Comparison of ENCODE assay signal across 8 cellular contexts in the genomic region with DNA sequence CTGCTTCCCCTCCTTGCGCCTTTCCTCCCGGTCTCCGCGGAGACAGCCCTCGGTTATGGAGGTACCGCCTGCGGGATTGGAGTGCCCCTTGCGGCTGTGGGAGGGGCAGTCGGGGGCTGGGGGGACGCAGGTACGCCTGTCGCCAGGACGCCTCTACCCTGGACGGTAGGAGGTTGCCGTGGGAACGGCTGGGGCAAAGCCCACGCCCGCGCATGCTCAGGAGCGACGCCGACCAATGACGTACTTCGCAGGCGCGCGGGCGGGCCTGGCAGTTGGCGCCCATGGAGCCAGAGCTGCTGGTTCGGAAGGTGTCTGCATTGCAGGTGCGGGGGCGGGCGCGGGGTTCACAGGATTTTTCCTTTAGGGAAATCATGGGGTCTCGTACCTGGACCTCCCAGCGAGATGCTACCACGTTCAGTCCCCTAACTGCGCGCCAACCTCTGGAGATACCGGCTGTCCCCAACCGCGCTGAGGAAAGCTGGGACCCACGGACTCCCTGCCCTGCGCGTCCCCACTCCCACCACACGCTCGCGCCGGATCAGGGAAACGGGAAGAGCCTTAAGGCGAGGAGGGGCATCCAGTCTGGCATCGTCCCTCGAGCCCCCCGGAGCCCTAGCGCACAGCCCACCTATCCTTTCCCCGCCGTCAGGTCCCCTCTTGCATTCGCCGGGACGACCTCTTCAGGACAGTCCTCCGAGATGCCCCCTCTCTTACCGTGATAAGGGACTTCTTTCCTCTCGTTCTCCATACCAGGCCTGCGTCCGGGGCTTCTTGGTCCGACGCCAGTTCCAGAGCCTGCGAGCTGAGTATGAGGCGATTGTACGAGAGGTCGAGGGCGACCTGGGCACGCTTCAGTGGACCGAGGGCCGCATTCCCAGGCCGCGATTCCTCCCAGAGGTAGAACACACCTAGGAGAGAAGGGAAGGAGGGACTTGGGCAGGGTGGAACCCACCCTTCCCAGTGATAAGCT.
DNase-seq lines count a peak whose midpoint lies in the region; ATAC-seq and FAIRE-seq lines count a peak whose summit lies in the region.

A gene (plus strand): TSS at position 271 of the 970 bp plus-strand sequence. CDS start 11 bp downstream, at position 282.

- no peaks in the 10 kb centered on the region for H3K9me3 ChIP-seq in effector memory CD4-positive, alpha-beta T cell (ENCODE audit: control insufficient read depth, low read length)

- peaks cover 24% of the 10 kb centered on the region for H3K4me1 ChIP-seq in effector memory CD4-positive, alpha-beta T cell (ENCODE audit: control insufficient read depth, insufficient read depth, low read length, poor library complexity, severe bottlenecking)

- H3K36me3 Mint-ChIP-seq in memory B cell = no peaks in the 10 kb centered on the region

- no peaks in the 10 kb centered on the region for H3K27me3 ChIP-seq in effector memory CD4-positive, alpha-beta T cell (replicated peaks; ENCODE audit: control insufficient read depth, insufficient read depth, low read length, poor library complexity, severe bottlenecking)

- peak within 1 kb of the TSS; percentile 89 for H3K27ac Mint-ChIP-seq in memory B cell

- H3K27ac ChIP-seq in effector memory CD4-positive, alpha-beta T cell (ENCODE audit: insufficient read depth, low read length, poor library complexity, severe bottlenecking) = peak within 1 kb of the TSS; percentile 75

- H3K9me3 Mint-ChIP-seq in memory B cell = no peaks in the 10 kb centered on the region

- peak; percentile 40 for ATAC-seq in GM18868 (IDR thresholded peaks at IDR 0.05; ENCODE audit: unreplicated experiment)
- peak; percentile 65 for ATAC-seq in memory B cell (ENCODE audit: low read depth)
- ATAC-seq in HG02870 (IDR thresholded peaks at IDR 0.05; ENCODE audit: unreplicated experiment) = no peak

- peak; percentile 82 for DNase-seq in HTR-8/SVneo (ENCODE audit: insufficient read length, low spot score)
- DNase-seq in NK-92 (lab: John Stamatoyannopoulos, UW; ENCODE audit: unreplicated experiment) = peak; percentile 22
- peak; percentile 76 to 78 (median 77) for DNase-seq in activated CD8-positive, alpha-beta memory T cell treated with anti-CD3 and anti-CD28 coated beads for 48 hours (ENCODE audit: low read depth in 2 of 3, low spot score in 2 of 3)
- peak; percentile 73 to 83 (median 77) for DNase-seq in effector memory CD4-positive, alpha-beta T cell
- peak; percentile 78 to 79 for DNase-seq in memory B cell (ENCODE audit: low spot score in 2 of 2)
- peak; percentile 73 to 87 (median 73) for DNase-seq in stimulated activated CD4-positive, alpha-beta T cell treated with anti-CD3 and anti-CD28 coated beads, TNF-alpha, amount 100 ng/mL, for 48 hours (ENCODE audit: low read depth in 3 of 3)

- H3K4me3 Mint-ChIP-seq in memory B cell = peak within 1 kb of the TSS; percentile 87

- H3K36me3 ChIP-seq in effector memory CD4-positive, alpha-beta T cell (ENCODE audit: control insufficient read depth, insufficient read depth, low read length) = no peaks in the 10 kb centered on the region

- no peaks in the 10 kb centered on the region for H3K27me3 Mint-ChIP-seq in memory B cell

- H3K4me1 Mint-ChIP-seq in memory B cell = peaks cover 34% of the 10 kb centered on the region

- H3K4me3 ChIP-seq in effector memory CD4-positive, alpha-beta T cell (ENCODE audit: insufficient read depth, low read depth, low read length, poor library complexity, severe bottlenecking) = peak within 1 kb of the TSS; percentile 74

- peak; percentile 86 for FAIRE-seq in HTR-8/SVneo (lab: Jason Lieb, UNC)

Comparison
In these comparisons a context has a peak if more than half of its experiments do, and no peak if none do; other contexts are left out.
1. DNase-seq: peak in every context shown above with its lines; median percentile 82 in HTR-8/SVneo; 78 in memory B cell; 77 in activated CD8-positive, alpha-beta memory T cell treated with anti-CD3 and anti-CD28 coated beads for 48 hours; 77 in effector memory CD4-positive, alpha-beta T cell; 73 in stimulated activated CD4-positive, alpha-beta T cell treated with anti-CD3 and anti-CD28 coated beads, TNF-alpha, amount 100 ng/mL, for 48 hours; 22 in NK-92.